8 cellular contexts compared by ENCODE assay signal in genomic region chr20:5119143-5119434, GRCh38. TPM values are rescaled to one million over a fixed set of nuclear protein-coding genes. Genes with fewer than 3 reads are reported as not detected.
DNase-seq lines count a peak whose midpoint lies in the region; TF ChIP-seq lines count a peak whose summit lies in the region.

No MANE protein-coding gene starts in this region.

- TF ChIP-seq CTCF in Caco-2 (IDR thresholded peaks at IDR 0.05; ENCODE audit: insufficient read depth in 1 of 2, low read depth in 1 of 2, low read length in 1 of 2, severe bottlenecking in 1 of 2, unreplicated experiment in 1 of 2) (no peak), PC-9 (conservative IDR thresholded peaks at IDR 0.05) (no peak), ovary (IDR thresholded peaks at IDR 0.05) (no peak)

- CTCF ChIA-PET in Caco-2 (lab: Charles Lee), result interaction anchor here (0.5 to 1.2 kb wide), 2 partner anchors 73 to 1236 kb away, joined by 4 read pairs; no protein-coding TSS in a partner anchor
- CTCF ChIA-PET in PC-9 (lab: Charles Lee), result no interaction called here

- H3F3A ChIP-seq in PC-9 (ENCODE audit: insufficient read depth, low read depth), result peaks cover 48% of the 10 kb centered on the region

- peak overlapping the region; percentile 91 for H3K27ac Mint-ChIP-seq in Caco-2 (ENCODE audit: unreplicated experiment)

- no peaks in the 10 kb centered on the region for H3K9me3 Mint-ChIP-seq in Caco-2 (ENCODE audit: unreplicated experiment)

- H2AFZ ChIP-seq in PC-9, result peak overlapping the region; percentile 97

- DNase-seq in Caco-2 (no peak), PC-9 (no peak), epithelial cell of prostate (ENCODE audit: low read depth, low spot score) (no peak), ovary (no peak), NCI-H1092 (lab: John Stamatoyannopoulos, UW) (no peak), GOT3 (lab: John Stamatoyannopoulos, UW) (no peak), NCI-H2029 treated with DMSO at 0.1 percent for 48 hours (lab: John Stamatoyannopoulos, UW) (no peak)
- no peak for DNase-seq in activated CD8-positive, alpha-beta memory T cell treated with anti-CD3 and anti-CD28 coated beads for 24 hours

- H3K4me2 ChIP-seq in PC-9, result peak overlapping the region; percentile 96

- 0 to 1% (median 1%) methylated on average over 21 of the region's 21 CpGs for WGBS in ovary, 3 donors

- H3K36me3 Mint-ChIP-seq in Caco-2 (ENCODE audit: insufficient read depth, unreplicated experiment), result peaks cover 66% of the 10 kb centered on the region

- POLR2A ChIA-PET in Caco-2 (lab: Charles Lee), result interaction anchor here (0.6 kb wide), 1 partner anchor 434 kb away, joined by 3 read pairs; no protein-coding TSS in a partner anchor
- POLR2A ChIA-PET in PC-9 (lab: Charles Lee; ENCODE audit: unreplicated experiment), result interaction anchor here (0.6 to 0.9 kb wide), 3 partner anchors 35 to 307 kb away, joined by 3 to 12 read pairs (median 8); no protein-coding TSS in a partner anchor

- H3K4me3 Mint-ChIP-seq in Caco-2 (ENCODE audit: unreplicated experiment), result peak overlapping the region; percentile 94

- no peaks in the 10 kb centered on the region for H3K9me2 ChIP-seq in PC-9 (ENCODE audit: insufficient read depth)

- peaks cover 16% of the 10 kb centered on the region for H4K20me1 ChIP-seq in PC-9 (ENCODE audit: insufficient read depth)

- no peaks in the 10 kb centered on the region for H3K27me3 Mint-ChIP-seq in Caco-2 (ENCODE audit: insufficient read depth, unreplicated experiment)

- peaks cover 13% of the 10 kb centered on the region; the same call in 1 of the 2 replicates for H3K4me1 ChIP-seq in Caco-2
- H3K4me1 ChIP-seq in PC-9 (replicated peaks; ENCODE audit: insufficient read depth), result peaks cover 31% of the 10 kb centered on the region
- H3K4me1 ChIP-seq in ovary (ENCODE audit: insufficient read depth), result peaks cover 6% of the 10 kb centered on the region

- no peak for TF ChIP-seq EP300 in ovary (IDR thresholded peaks at IDR 0.05)

- no peaks in the 10 kb centered on the region for H3K27me3 ChIP-seq in Caco-2 (replicated peaks; ENCODE audit: control insufficient read depth, insufficient read depth, low read length)
- no peaks in the 10 kb centered on the region for H3K27me3 ChIP-seq in PC-9 (ENCODE audit: insufficient read depth, low read depth)
- no peaks in the 10 kb centered on the region for H3K27me3 ChIP-seq in ovary

- H3K36me3 ChIP-seq in Caco-2 (ENCODE audit: control insufficient read depth, insufficient read depth, low read length), result peaks cover 1% of the 10 kb centered on the region; the same call in 1 of the 2 replicates
- peaks cover 43% of the 10 kb centered on the region for H3K36me3 ChIP-seq in PC-9 (ENCODE audit: low read depth)
- H3K36me3 ChIP-seq in ovary, result no peaks in the 10 kb centered on the region

- H3K27ac ChIP-seq in PC-9 (no peak overlapping the region), epithelial cell of prostate (peak overlapping the region; percentile 72), ovary (peak overlapping the region in 1 of 2 donors; percentile 83)

- TF ChIP-seq POLR2A in ovary (IDR thresholded peaks at IDR 0.05), result no peak

- H3K4me3 ChIP-seq in Caco-2 (ENCODE audit: low read depth, low read length) (peak overlapping the region; percentile 91), PC-9 (peak overlapping the region; percentile 94), ovary (peak overlapping the region; percentile 58)

- no TSS peak for BruUV-seq in Caco-2 (replicated peaks; lab: Mats Ljungman, UMichigan)
- BruUV-seq in PC-9 (replicated peaks; lab: Mats Ljungman, UMichigan), result no TSS peak

- intact Hi-C loops in Caco-2 (cut with micrococcal nuclease; ENCODE audit: unreplicated experiment), result no loop called here
- intact Hi-C loops in PC-9 (cut with micrococcal nuclease; ENCODE audit: unreplicated experiment), result no loop called here
- intact Hi-C loops in ovary (cut with DNase I), result no loop called here

- no peaks in the 10 kb centered on the region for H3K9me3 ChIP-seq in Caco-2
- no peaks in the 10 kb centered on the region for H3K9me3 ChIP-seq in PC-9 (ENCODE audit: insufficient read depth, low read depth)
- H3K9me3 ChIP-seq in ovary, result no peaks in the 10 kb centered on the region

- peaks cover 42% of the 10 kb centered on the region for H3K79me2 ChIP-seq in PC-9 (ENCODE audit: low read depth)

- H3K4me1 Mint-ChIP-seq in Caco-2 (ENCODE audit: low read depth, unreplicated experiment), result peaks cover 16% of the 10 kb centered on the region

RNA-seq across cellular contexts. Expression of gene PCNA, which starts 0.7 kb away (rescaled TPM):
- 233 and 258 TPM in 2 replicates for total RNA-seq in Caco-2 (2022)
- total RNA-seq in PC-9 (2021), result 164 and 207 TPM in 2 replicates
- 10 to 100 TPM; 34.1 to 50.0 (median 38.8) TPM for total RNA-seq in ovary
- polyA plus RNA-seq in ovary, result 10 to 100 TPM; 42.1 to 49.0 TPM

RNA-seq across cellular contexts. Expression of gene TMEM230, which starts 6.2 kb away (rescaled TPM):
- total RNA-seq in Caco-2 (2022), result 120 and 129 TPM in 2 replicates
- 73.1 and 94.3 TPM in 2 replicates for total RNA-seq in PC-9 (2021)
- 100 to 1,000 TPM in 2 of 7 donors, 10 to 100 TPM in 5; 57.7 to 119 (median 97.7) TPM for total RNA-seq in ovary
- 100 to 1,000 TPM; 124 to 194 TPM for polyA plus RNA-seq in ovary

RNA-seq across cellular contexts. Expression of gene CDS2, which starts 7.7 kb away (rescaled TPM):
- total RNA-seq in Caco-2 (2022), result 46.7 and 53.8 TPM in 2 replicates
- total RNA-seq in PC-9 (2021), result 37.0 and 42.8 TPM in 2 replicates
- total RNA-seq in ovary, result 10 to 100 TPM; 18.5 to 43.7 (median 37.6) TPM
- 10 to 100 TPM; 11.4 to 54.6 TPM for polyA plus RNA-seq in ovary
